Comparison of ENCODE assay signal across 19 cellular contexts in the genomic region with DNA sequence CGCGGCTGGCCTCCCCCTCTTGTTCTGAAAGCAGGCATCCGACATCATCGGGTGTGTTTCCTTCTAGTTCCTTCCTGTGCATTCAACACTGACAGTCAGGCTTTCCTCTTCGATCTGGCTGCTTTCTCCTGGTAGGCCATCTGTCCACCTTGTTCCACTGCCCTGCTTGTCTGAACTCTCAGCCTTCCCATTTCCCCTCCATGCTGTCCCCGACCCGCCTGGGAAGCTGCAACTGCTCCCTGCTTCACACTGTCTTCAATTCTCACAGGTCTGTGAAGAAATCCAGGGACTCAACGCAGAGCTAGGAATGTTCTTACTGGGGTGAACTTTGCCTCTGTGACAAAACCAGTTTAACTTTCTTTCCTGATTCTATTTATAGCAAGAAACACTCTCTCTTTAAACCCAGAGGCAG. TPM values are rescaled to one million over a fixed set of nuclear protein-coding genes. Genes with fewer than 3 reads are reported as not detected.
DNase-seq lines count a peak whose midpoint lies in the region; ATAC-seq and TF ChIP-seq lines count a peak whose summit lies in the region.
"Had no signal": no experiment of that assay in that cellular context is flagged by ENCODE, and none has a peak within 500 bp of the region (broad histone marks: within the 10 kb centered on the region; RNA-seq: fewer than 3 reads in every experiment).

No MANE protein-coding gene starts in this region.

- H3K9me3 Mint-ChIP-seq in activated naive CD4-positive, alpha-beta T cell treated with anti-CD3 and anti-CD28 coated beads, Interleukin-2, amount 50 U/mL, for 24 hours: no peaks in the 10 kb centered on the region
- H3K9me3 Mint-ChIP-seq in effector memory CD8-positive, alpha-beta T cell: no peaks in the 10 kb centered on the region
- no peaks in the 10 kb centered on the region for H3K9me3 Mint-ChIP-seq in type B pancreatic cell
- H3K9me3 Mint-ChIP-seq: activated naive CD4-positive, alpha-beta T cell treated with anti-CD3 and anti-CD28 coated beads, Interleukin-2, amount 10 ng/mL, durations not matched to agents 7 days and 5 days; brain had no signal

- peak overlapping the region in 1 of 2 donors; percentile 25 for H3K4me3 ChIP-seq in mucosa of rectum (ENCODE audit: low read length in 2 of 2)
- H3K4me3 ChIP-seq: SJSA1, tibial artery had no signal

- TF ChIP-seq CTCF in type B pancreatic cell (conservative IDR thresholded peaks at IDR 0.05): no peak

- no peaks in the 10 kb centered on the region for H3K27me3 Mint-ChIP-seq in activated naive CD4-positive, alpha-beta T cell treated with anti-CD3 and anti-CD28 coated beads, Interleukin-2, amount 50 U/mL, for 24 hours
- no peaks in the 10 kb centered on the region for H3K27me3 Mint-ChIP-seq in effector memory CD8-positive, alpha-beta T cell
- H3K27me3 Mint-ChIP-seq in type B pancreatic cell: no peaks in the 10 kb centered on the region
- H3K27me3 Mint-ChIP-seq: activated naive CD4-positive, alpha-beta T cell treated with anti-CD3 and anti-CD28 coated beads, Interleukin-2, amount 10 ng/mL, durations not matched to agents 7 days and 5 days; brain had no signal

- no peaks in the 10 kb centered on the region for H3K27me3 ChIP-seq in mucosa of rectum (ENCODE audit: control insufficient read depth in 2 of 2, insufficient read depth in 2 of 2, low read length in 2 of 2)
- H3K27me3 ChIP-seq: foreskin keratinocyte, SJSA1, tibial artery had no signal

- H3K27ac ChIP-seq in mucosa of rectum (ENCODE audit: low read depth in 2 of 2, low read length in 2 of 2): peak overlapping the region; percentile 74 to 87
- H3K27ac ChIP-seq: foreskin keratinocyte, SJSA1, tibial artery had no signal

- H3K36me3 Mint-ChIP-seq in activated naive CD4-positive, alpha-beta T cell treated with anti-CD3 and anti-CD28 coated beads, Interleukin-2, amount 50 U/mL, for 24 hours: no peaks in the 10 kb centered on the region
- peaks cover 2% of the 10 kb centered on the region for H3K36me3 Mint-ChIP-seq in effector memory CD8-positive, alpha-beta T cell (ENCODE audit: insufficient read depth)
- peaks cover 7% of the 10 kb centered on the region for H3K36me3 Mint-ChIP-seq in type B pancreatic cell
- H3K36me3 Mint-ChIP-seq: activated naive CD4-positive, alpha-beta T cell treated with anti-CD3 and anti-CD28 coated beads, Interleukin-2, amount 10 ng/mL, durations not matched to agents 7 days and 5 days had no signal

- no peaks in the 10 kb centered on the region for H3K9me3 ChIP-seq in mucosa of rectum (ENCODE audit: control insufficient read depth in 2 of 2, low read length in 2 of 2)
- H3K9me3 ChIP-seq: SJSA1, tibial artery had no signal

- H3K27ac Mint-ChIP-seq in activated naive CD4-positive, alpha-beta T cell treated with anti-CD3 and anti-CD28 coated beads, Interleukin-2, amount 50 U/mL, for 24 hours: peak overlapping the region; percentile 82
- peak overlapping the region; percentile 41 to 84 for H3K27ac Mint-ChIP-seq in effector memory CD8-positive, alpha-beta T cell
- H3K27ac Mint-ChIP-seq in type B pancreatic cell: peak overlapping the region; percentile 87
- H3K27ac Mint-ChIP-seq: activated naive CD4-positive, alpha-beta T cell treated with anti-CD3 and anti-CD28 coated beads, Interleukin-2, amount 10 ng/mL, durations not matched to agents 7 days and 5 days had no signal

- H3K36me3 ChIP-seq in mucosa of rectum (ENCODE audit: control insufficient read depth in 2 of 2, insufficient read depth in 2 of 2, low read length in 2 of 2): no peaks in the 10 kb centered on the region
- H3K36me3 ChIP-seq: SJSA1 had no signal

- peak overlapping the region; percentile 24 to 66 for H3K9ac ChIP-seq in mucosa of rectum (ENCODE audit: low read depth in 1 of 2, low read length in 2 of 2)

- no peak overlapping the region for H3K4me3 Mint-ChIP-seq in activated naive CD4-positive, alpha-beta T cell treated with anti-CD3 and anti-CD28 coated beads, Interleukin-2, amount 50 U/mL, for 24 hours
- no peak overlapping the region for H3K4me3 Mint-ChIP-seq in effector memory CD8-positive, alpha-beta T cell
- no peak overlapping the region for H3K4me3 Mint-ChIP-seq in type B pancreatic cell
- H3K4me3 Mint-ChIP-seq: activated naive CD4-positive, alpha-beta T cell treated with anti-CD3 and anti-CD28 coated beads, Interleukin-2, amount 10 ng/mL, durations not matched to agents 7 days and 5 days; brain had no signal

- no peaks in the 10 kb centered on the region for H3K4me1 Mint-ChIP-seq in activated naive CD4-positive, alpha-beta T cell treated with anti-CD3 and anti-CD28 coated beads, Interleukin-2, amount 50 U/mL, for 24 hours
- H3K4me1 Mint-ChIP-seq in effector memory CD8-positive, alpha-beta T cell (ENCODE audit: low read depth in 2 of 2): no peaks in the 10 kb centered on the region
- peaks cover 4% of the 10 kb centered on the region for H3K4me1 Mint-ChIP-seq in type B pancreatic cell (ENCODE audit: unreplicated experiment)
- H3K4me1 Mint-ChIP-seq: brain had no signal

- peaks cover 0 to 12% of the 10 kb centered on the region in 2 donors for H3K4me1 ChIP-seq in mucosa of rectum (ENCODE audit: control insufficient read depth in 2 of 2, insufficient read depth in 2 of 2, low read length in 2 of 2)
- H3K4me1 ChIP-seq: foreskin keratinocyte, SJSA1 had no signal

- no peak for ATAC-seq in effector memory CD8-positive, alpha-beta T cell (replicated peaks)
- ATAC-seq: foreskin keratinocyte had no signal

- no peak for DNase-seq in activated naive CD4-positive, alpha-beta T cell treated with Interleukin-2 at 50 U/mL for 16 hours
- no peak for DNase-seq in effector memory CD8-positive, alpha-beta T cell
- DNase-seq in type B pancreatic cell (ENCODE audit: extremely low spot score, unreplicated experiment): no peak
- no peak for DNase-seq in NCI-H69 (lab: John Stamatoyannopoulos, UW)
- DNase-seq in central memory CD4-positive, alpha-beta T cell: no peak
- no peak for DNase-seq in stimulated activated naive CD4-positive, alpha-beta T cell (lab: John Stamatoyannopoulos, UW)
- DNase-seq: 8988T; activated CD4-positive, alpha-beta T cell treated with anti-CD3 and anti-CD28 coated beads for 4 hours; activated naive CD4-positive, alpha-beta T cell treated with anti-CD3 and anti-CD28 coated beads, Interleukin-2, amount 10 ng/mL, durations not matched to agents 7 days and 5 days; foreskin keratinocyte; HCEC 1CT; mesendoderm; NCI-H1436 treated with DMSO at 0.1 percent for 48 hours; stimulated activated CD4-positive, alpha-beta T cell treated with anti-CD3 and anti-CD28 coated beads, Interleukin-4, amount 100 ng/mL, for 1 hour; tibial artery had no signal

RNA-seq across cellular contexts. Expression of gene KIF3C, which starts 43.0 kb away (rescaled TPM):
- total RNA-seq in type B pancreatic cell (ENCODE audit: low replicate concordance): 15.4 and 25.5 TPM in 2 replicates
